8 cellular contexts compared by ENCODE assay signal in genomic region chr12:123050331-123050809, GRCh38.
A peak's percentile ranks its signal among the peaks of the same experiment; 100 is the strongest.
DNase-seq lines count a peak whose midpoint lies in the region; ATAC-seq and TF ChIP-seq lines count a peak whose summit lies in the region.

No MANE protein-coding gene starts in this region.

- dilution Hi-C loops in IMR-90 (cut with HindIII; ENCODE audit: low sequenced_read_pairs, unreplicated experiment): no loop called here

- ATAC-seq in IMR-90 (ENCODE audit: low read depth) (peak; percentile 93), left cardiac atrium (peak; percentile 82 to 87), HG02970 (IDR thresholded peaks at IDR 0.05; ENCODE audit: low FRiP score, unreplicated experiment) (no peak), HG03039 (IDR thresholded peaks at IDR 0.05; ENCODE audit: unreplicated experiment) (no peak)

- H3K23ac ChIP-seq in IMR-90 (ENCODE audit: low read depth, low read length): no peak overlapping the region

- H3K9me1 ChIP-seq in IMR-90 (ENCODE audit: insufficient read depth, low read length): peaks cover 24% of the 10 kb centered on the region

- no peak overlapping the region for H4K91ac ChIP-seq in IMR-90 (ENCODE audit: insufficient read depth, low read depth, low read length)

- peaks cover 16% of the 10 kb centered on the region; the same call in 1 of the 2 replicates for H4K20me1 ChIP-seq in IMR-90 (ENCODE audit: insufficient read depth, low read length)

- intact Hi-C loops in IMR-90 (cut with micrococcal nuclease): loop anchor here (5.0 kb wide), 1 partner anchor 37 kb away; no protein-coding TSS in a partner anchor
- intact Hi-C loops in ascending aorta (cut with DNase I): no loop called here
- intact Hi-C loops in left cardiac atrium (cut with DNase I): no loop called here

- TF ChIP-seq CTCF in IMR-90 (conservative IDR thresholded peaks at IDR 0.05; ENCODE audit: low read depth, low read length) (no peak), ascending aorta (IDR thresholded peaks at IDR 0.05) (no peak), WERI-Rb-1 (IDR thresholded peaks at IDR 0.05; ENCODE audit: low read depth, low read length) (no peak)

- H3K36me3 ChIP-seq in IMR-90 (ENCODE audit: control insufficient read depth, insufficient read depth, low read length) (no peaks in the 10 kb centered on the region), ascending aorta (no peaks in the 10 kb centered on the region), skeletal muscle satellite cell (ENCODE audit: insufficient read depth, low read length) (no peaks in the 10 kb centered on the region), WERI-Rb-1 (no peaks in the 10 kb centered on the region)

- H2BK20ac ChIP-seq in IMR-90 (ENCODE audit: low read depth, low read length): peak overlapping the region; percentile 52; the same call in 1 of the 2 replicates

- no peak for TF ChIP-seq POLR2A in IMR-90 (IDR thresholded peaks at IDR 0.05; ENCODE audit: low read depth, low read length)

- H3K4me2 ChIP-seq in IMR-90 (ENCODE audit: low read depth, low read length) (no peak overlapping the region), skeletal muscle satellite cell (ENCODE audit: low read length) (peak overlapping the region; percentile 46)

- H4K5ac ChIP-seq in IMR-90 (ENCODE audit: low read depth, low read length): no peak overlapping the region

- TF ChIP-seq RAD21 in IMR-90 (IDR thresholded peaks at IDR 0.05; ENCODE audit: low read length): no peak; the same call in 1 of the 2 replicates

- peaks cover 14% of the 10 kb centered on the region for H3K4me1 ChIP-seq in IMR-90 (ENCODE audit: control insufficient read depth, insufficient read depth, low read length)
- peaks cover 4 to 16% of the 10 kb centered on the region in 2 donors for H3K4me1 ChIP-seq in ascending aorta
- peaks cover 18% of the 10 kb centered on the region for H3K4me1 ChIP-seq in skeletal muscle satellite cell (ENCODE audit: control insufficient read depth, insufficient read depth, low read length)

- peak overlapping the region; percentile 33; the same call in 1 of the 2 replicates for H3K4ac ChIP-seq in IMR-90 (ENCODE audit: low read depth, low read length)

- CTCF ChIA-PET in IMR-90 (lab: Yijun Ruan, JAX): no interaction called here

- no TSS peak for BruUV-seq in IMR-90 (replicated peaks; lab: Mats Ljungman, UMichigan)

- H3K56ac ChIP-seq in IMR-90 (ENCODE audit: extremely low read depth, insufficient read depth, low read length): no peak overlapping the region

- H2AK5ac ChIP-seq in IMR-90 (ENCODE audit: low read depth, low read length): 0 out of 2 replicates have a peak overlapping the region, but pooled peaks have one; percentile 25

- 0 out of 2 replicates have a peak overlapping the region, but pooled peaks have one; percentile 18 for H3K14ac ChIP-seq in IMR-90 (replicated peaks; ENCODE audit: low read depth, low read length)

- peak overlapping the region; percentile 21 for H2AFZ ChIP-seq in IMR-90 (replicated peaks; ENCODE audit: low read length, poor library complexity)

- H3K9ac ChIP-seq in IMR-90 (ENCODE audit: low read depth, low read length) (no peak overlapping the region), skeletal muscle satellite cell (ENCODE audit: low read depth, low read length) (no peak overlapping the region)

- no peak overlapping the region for H3K18ac ChIP-seq in IMR-90 (ENCODE audit: low read depth, low read length)

- no peak overlapping the region for H2BK5ac ChIP-seq in IMR-90 (ENCODE audit: low read depth, low read length, poor library complexity, severe bottlenecking)

- 87% methylated on average over 2 of the region's 5 CpGs; no CpG with 5 or more reads in 1 of the 2 experiments for WGBS in IMR-90 (ENCODE audit: extremely low coverage in 2 of 2, insufficient read length in 1 of 2), 2 experiments

- H2BK15ac ChIP-seq in IMR-90 (ENCODE audit: low read depth, low read length): peak overlapping the region; percentile 38; the same call in 1 of the 3 replicates

- H3K27me3 ChIP-seq in IMR-90 (ENCODE audit: control insufficient read depth, insufficient read depth, low read length) (no peaks in the 10 kb centered on the region), ascending aorta (no peaks in the 10 kb centered on the region), skeletal muscle satellite cell (ENCODE audit: control insufficient read depth, insufficient read depth, low read length) (no peaks in the 10 kb centered on the region), WERI-Rb-1 (ENCODE audit: insufficient read depth, low read depth, severe bottlenecking) (no peaks in the 10 kb centered on the region)

- peak overlapping the region in 1 of 2 experiments; percentile 7; a peak in 1 of 4 replicates for H4K8ac ChIP-seq in IMR-90 (ENCODE audit: low read depth in 2 of 2, low read length in 2 of 2)

- peak overlapping the region; percentile 71 for H2AK9ac ChIP-seq in IMR-90 (replicated peaks; ENCODE audit: low read depth, low read length, poor library complexity)

- H2BK120ac ChIP-seq in IMR-90 (ENCODE audit: low read depth, low read length): peak overlapping the region; percentile 16; the same call in 1 of the 2 replicates

- peaks cover 0 to 26% of the 10 kb centered on the region in 2 experiments; a peak in 2 of 4 replicates for H3K79me1 ChIP-seq in IMR-90 (ENCODE audit: low read depth in 1 of 2, low read length in 2 of 2)

- H3K4me3 ChIP-seq in IMR-90 (ENCODE audit: insufficient read depth, low read depth, low read length): no peak overlapping the region
- no peak overlapping the region for H3K4me3 ChIP-seq in ascending aorta
- no peak overlapping the region for H3K4me3 ChIP-seq in skeletal muscle satellite cell (ENCODE audit: low read length)
- H3K4me3 ChIP-seq in WERI-Rb-1 (ENCODE audit: low read depth, low read length): no peak overlapping the region

- H3K9me3 ChIP-seq in IMR-90 (ENCODE audit: control insufficient read depth, insufficient read depth, low read length) (no peaks in the 10 kb centered on the region), ascending aorta (no peaks in the 10 kb centered on the region), skeletal muscle satellite cell (replicated peaks; ENCODE audit: low read length) (no peaks in the 10 kb centered on the region), WERI-Rb-1 (ENCODE audit: severe bottlenecking) (no peaks in the 10 kb centered on the region)

- in situ Hi-C loops in IMR-90 (cut with MboI; ENCODE audit: low sequenced_read_pairs): no loop called here

- POLR2A ChIA-PET in IMR-90 (lab: Charles Lee; ENCODE audit: unreplicated experiment): no interaction called here

- DNase-seq in IMR-90: peak; percentile 75
- peak; percentile 18 to 74 for DNase-seq in ascending aorta (ENCODE audit: low spot score in 2 of 2)
- DNase-seq in left cardiac atrium: no peak
- no peak for DNase-seq in SK-N-DZ (ENCODE audit: low spot score)
- DNase-seq in WERI-Rb-1: no peak

- H3K27ac ChIP-seq in IMR-90 (ENCODE audit: insufficient read depth, low read length): no peak overlapping the region
- peak overlapping the region; percentile 68 to 73 for H3K27ac ChIP-seq in ascending aorta
- H3K27ac ChIP-seq in WERI-Rb-1: no peak overlapping the region; the same call in 1 of the 2 replicates

TF ChIP-seq in IMR-90, 13 proteins besides CTCF, POLR2A, EP300 and RAD21:
- TF ChIP-seq FOS (IDR thresholded peaks at IDR 0.05; ENCODE audit: low read depth, low read length) (peak; percentile 55), CHD1 (IDR thresholded peaks at IDR 0.05; ENCODE audit: low read depth, low read length) (no peak)

Comparison
In these comparisons a context has a peak if more than half of its experiments do, and no peak if none do; other contexts are left out.
1. ATAC-seq: peak in IMR-90 (single experiment) and left cardiac atrium (2 of 2); none in HG02970 (single experiment) and HG03039 (single experiment).
2. DNase-seq: peak in IMR-90 (single experiment) and ascending aorta (2 of 2); none in left cardiac atrium (single experiment), SK-N-DZ (single experiment) and WERI-Rb-1 (single experiment).
3. H3K27ac ChIP-seq: peak in ascending aorta (2 of 2); none in IMR-90 (single experiment) and WERI-Rb-1 (single experiment).